1 cellular context compared by ENCODE assay signal in the genomic region with DNA sequence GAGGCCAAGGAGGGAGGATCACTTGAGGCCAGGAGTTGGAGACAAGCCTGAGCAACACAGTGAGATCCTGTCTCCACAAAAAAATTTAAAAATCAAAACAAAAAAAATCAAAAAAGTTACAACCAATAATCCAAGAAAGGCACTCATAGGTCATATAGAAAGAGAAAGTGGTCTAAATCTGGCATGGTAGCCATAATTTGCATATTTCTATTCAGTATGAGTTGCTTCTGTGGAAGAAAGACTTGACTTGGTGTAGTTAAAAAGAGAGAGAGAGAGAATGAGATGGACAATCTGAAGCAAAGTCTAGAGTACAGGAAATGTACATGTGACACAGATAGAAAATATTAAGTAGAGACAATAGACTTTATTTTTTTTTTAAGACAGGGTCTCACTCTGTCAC.
TF ChIP-seq lines count a peak whose summit lies in the region.

No MANE protein-coding gene starts in this region.

TF ChIP-seq in GM12878, 131 proteins besides CTCF, POLR2A, EP300 and RAD21 (continues in another document):
- TF ChIP-seq, protein P1, sequence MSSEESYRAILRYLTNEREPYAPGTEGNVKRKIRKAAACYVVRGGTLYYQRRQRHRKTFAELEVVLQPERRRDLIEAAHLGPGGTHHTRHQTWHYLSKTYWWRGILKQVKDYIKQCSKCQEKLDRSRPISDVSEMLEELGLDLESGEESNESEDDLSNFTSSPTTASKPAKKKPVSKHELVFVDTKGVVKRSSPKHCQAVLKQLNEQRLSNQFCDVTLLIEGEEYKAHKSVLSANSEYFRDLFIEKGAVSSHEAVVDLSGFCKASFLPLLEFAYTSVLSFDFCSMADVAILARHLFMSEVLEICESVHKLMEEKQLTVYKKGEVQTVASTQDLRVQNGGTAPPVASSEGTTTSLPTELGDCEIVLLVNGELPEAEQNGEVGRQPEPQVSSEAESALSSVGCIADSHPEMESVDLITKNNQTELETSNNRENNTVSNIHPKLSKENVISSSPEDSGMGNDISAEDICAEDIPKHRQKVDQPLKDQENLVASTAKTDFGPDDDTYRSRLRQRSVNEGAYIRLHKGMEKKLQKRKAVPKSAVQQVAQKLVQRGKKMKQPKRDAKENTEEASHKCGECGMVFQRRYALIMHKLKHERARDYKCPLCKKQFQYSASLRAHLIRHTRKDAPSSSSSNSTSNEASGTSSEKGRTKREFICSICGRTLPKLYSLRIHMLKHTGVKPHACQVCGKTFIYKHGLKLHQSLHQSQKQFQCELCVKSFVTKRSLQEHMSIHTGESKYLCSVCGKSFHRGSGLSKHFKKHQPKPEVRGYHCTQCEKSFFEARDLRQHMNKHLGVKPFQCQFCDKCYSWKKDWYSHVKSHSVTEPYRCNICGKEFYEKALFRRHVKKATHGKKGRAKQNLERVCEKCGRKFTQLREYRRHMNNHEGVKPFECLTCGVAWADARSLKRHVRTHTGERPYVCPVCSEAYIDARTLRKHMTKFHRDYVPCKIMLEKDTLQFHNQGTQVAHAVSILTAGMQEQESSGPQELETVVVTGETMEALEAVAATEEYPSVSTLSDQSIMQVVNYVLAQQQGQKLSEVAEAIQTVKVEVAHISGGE (CRISPR knock-in tag; IDR thresholded peaks at IDR 0.05) = no peak
- 0 out of 2 replicates have a peak, but pooled peaks have one; percentile 27 for TF ChIP-seq NFIC (IDR thresholded peaks at IDR 0.05; ENCODE audit: low read depth, low read length)
- TF ChIP-seq TBL1XR1 (IDR thresholded peaks at IDR 0.05; ENCODE audit: low read depth, low read length) = no peak
- TF ChIP-seq PAX8 (IDR thresholded peaks at IDR 0.05) = no peak
- no peak for TF ChIP-seq FOXM1 (IDR thresholded peaks at IDR 0.05; ENCODE audit: low read depth, low read length)
- TF ChIP-seq BCL3 (IDR thresholded peaks at IDR 0.05; ENCODE audit: borderline replicate concordance, insufficient read depth, low read depth, low read length, poor library complexity, severe bottlenecking) = no peak
- no peak for TF ChIP-seq SPI1 (IDR thresholded peaks at IDR 0.05; ENCODE audit: borderline replicate concordance, insufficient read depth, low read depth, low read length)
- 0 out of 2 replicates have a peak, but pooled peaks have one; percentile 44 for TF ChIP-seq CBX5 (IDR thresholded peaks at IDR 0.05; ENCODE audit: low read depth)
- TF ChIP-seq BCL11A (IDR thresholded peaks at IDR 0.05; ENCODE audit: low read depth, low read length) = peak; percentile 33; the same call in 1 of the 2 replicates
- TF ChIP-seq SMAD1 (IDR thresholded peaks at IDR 0.05; ENCODE audit: low read depth, partially characterized antibody) = no peak
- TF ChIP-seq SIX5 (IDR thresholded peaks at IDR 0.05; ENCODE audit: low read depth, low read length, severe bottlenecking) = no peak
- no peak for TF ChIP-seq SMC3 (IDR thresholded peaks at IDR 0.05; ENCODE audit: borderline replicate concordance, low read length)
- no peak for TF ChIP-seq USF2 (IDR thresholded peaks at IDR 0.05; ENCODE audit: borderline replicate concordance, low read depth, low read length)
- TF ChIP-seq ZNF207 (IDR thresholded peaks at IDR 0.05; ENCODE audit: borderline replicate concordance) = no peak
- TF ChIP-seq SRF (IDR thresholded peaks at IDR 0.05; ENCODE audit: low read depth in 2 of 2, low read length in 2 of 2) = no peak
- TF ChIP-seq CBFB (IDR thresholded peaks at IDR 0.05; ENCODE audit: low read depth) = no peak
- TF ChIP-seq, protein P2, sequence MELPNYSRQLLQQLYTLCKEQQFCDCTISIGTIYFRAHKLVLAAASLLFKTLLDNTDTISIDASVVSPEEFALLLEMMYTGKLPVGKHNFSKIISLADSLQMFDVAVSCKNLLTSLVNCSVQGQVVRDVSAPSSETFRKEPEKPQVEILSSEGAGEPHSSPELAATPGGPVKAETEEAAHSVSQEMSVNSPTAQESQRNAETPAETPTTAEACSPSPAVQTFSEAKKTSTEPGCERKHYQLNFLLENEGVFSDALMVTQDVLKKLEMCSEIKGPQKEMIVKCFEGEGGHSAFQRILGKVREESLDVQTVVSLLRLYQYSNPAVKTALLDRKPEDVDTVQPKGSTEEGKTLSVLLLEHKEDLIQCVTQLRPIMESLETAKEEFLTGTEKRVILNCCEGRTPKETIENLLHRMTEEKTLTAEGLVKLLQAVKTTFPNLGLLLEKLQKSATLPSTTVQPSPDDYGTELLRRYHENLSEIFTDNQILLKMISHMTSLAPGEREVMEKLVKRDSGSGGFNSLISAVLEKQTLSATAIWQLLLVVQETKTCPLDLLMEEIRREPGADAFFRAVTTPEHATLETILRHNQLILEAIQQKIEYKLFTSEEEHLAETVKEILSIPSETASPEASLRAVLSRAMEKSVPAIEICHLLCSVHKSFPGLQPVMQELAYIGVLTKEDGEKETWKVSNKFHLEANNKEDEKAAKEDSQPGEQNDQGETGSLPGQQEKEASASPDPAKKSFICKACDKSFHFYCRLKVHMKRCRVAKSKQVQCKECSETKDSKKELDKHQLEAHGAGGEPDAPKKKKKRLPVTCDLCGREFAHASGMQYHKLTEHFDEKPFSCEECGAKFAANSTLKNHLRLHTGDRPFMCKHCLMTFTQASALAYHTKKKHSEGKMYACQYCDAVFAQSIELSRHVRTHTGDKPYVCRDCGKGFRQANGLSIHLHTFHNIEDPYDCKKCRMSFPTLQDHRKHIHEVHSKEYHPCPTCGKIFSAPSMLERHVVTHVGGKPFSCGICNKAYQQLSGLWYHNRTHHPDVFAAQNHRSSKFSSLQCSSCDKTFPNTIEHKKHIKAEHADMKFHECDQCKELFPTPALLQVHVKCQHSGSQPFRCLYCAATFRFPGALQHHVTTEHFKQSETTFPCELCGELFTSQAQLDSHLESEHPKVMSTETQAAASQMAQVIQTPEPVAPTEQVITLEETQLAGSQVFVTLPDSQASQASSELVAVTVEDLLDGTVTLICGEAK (IDR thresholded peaks at IDR 0.05; ENCODE audit: borderline replicate concordance) = no peak
- TF ChIP-seq PBX3 (IDR thresholded peaks at IDR 0.05; ENCODE audit: insufficient replicate concordance, low read depth, low read length) = no peak
- TF ChIP-seq POLR2AphosphoS5 (IDR thresholded peaks at IDR 0.05; ENCODE audit: low read length) = no peak
- 0 out of 2 replicates have a peak, but pooled peaks have one; percentile 11 for TF ChIP-seq MTA2 (IDR thresholded peaks at IDR 0.05; ENCODE audit: low read depth)
- no peak for TF ChIP-seq RCOR1 (conservative IDR thresholded peaks at IDR 0.05; ENCODE audit: low read depth, low read length)
- no peak for TF ChIP-seq SMAD5 (IDR thresholded peaks at IDR 0.05; ENCODE audit: low read depth)
- no peak for TF ChIP-seq STAT1 (conservative IDR thresholded peaks at IDR 0.05)
- TF ChIP-seq SUPT20H (IDR thresholded peaks at IDR 0.05; ENCODE audit: borderline replicate concordance, control insufficient read depth, low read depth, low read length) = no peak
- TF ChIP-seq RAD51 (IDR thresholded peaks at IDR 0.05) = no peak
- TF ChIP-seq MAX (IDR thresholded peaks at IDR 0.05; ENCODE audit: low read depth, low read length) = no peak
- TF ChIP-seq ZNF24 (IDR thresholded peaks at IDR 0.05) = no peak
- no peak for TF ChIP-seq TARDBP (IDR thresholded peaks at IDR 0.05; ENCODE audit: borderline replicate concordance)
- no peak for TF ChIP-seq SP1 (IDR thresholded peaks at IDR 0.05; ENCODE audit: low read depth, low read length)
- TF ChIP-seq MEF2B (IDR thresholded peaks at IDR 0.05; ENCODE audit: partially characterized antibody, poor library complexity, severe bottlenecking) = peak; percentile 74
- TF ChIP-seq RUNX3 (IDR thresholded peaks at IDR 0.05; ENCODE audit: low read length) = peak; percentile 70; the same call in 1 of the 2 replicates
- TF ChIP-seq BHLHE40 (IDR thresholded peaks at IDR 0.05; ENCODE audit: borderline replicate concordance in 1 of 2, low read depth in 2 of 2, low read length in 1 of 2) = no peak
- no peak for TF ChIP-seq RBBP5 (conservative IDR thresholded peaks at IDR 0.05)
- TF ChIP-seq POU2F2 (IDR thresholded peaks at IDR 0.05; ENCODE audit: borderline replicate concordance, low read depth, low read length) = peak; percentile 94
- peak; percentile 83 for TF ChIP-seq JUNB (IDR thresholded peaks at IDR 0.05)
- TF ChIP-seq, protein P3, sequence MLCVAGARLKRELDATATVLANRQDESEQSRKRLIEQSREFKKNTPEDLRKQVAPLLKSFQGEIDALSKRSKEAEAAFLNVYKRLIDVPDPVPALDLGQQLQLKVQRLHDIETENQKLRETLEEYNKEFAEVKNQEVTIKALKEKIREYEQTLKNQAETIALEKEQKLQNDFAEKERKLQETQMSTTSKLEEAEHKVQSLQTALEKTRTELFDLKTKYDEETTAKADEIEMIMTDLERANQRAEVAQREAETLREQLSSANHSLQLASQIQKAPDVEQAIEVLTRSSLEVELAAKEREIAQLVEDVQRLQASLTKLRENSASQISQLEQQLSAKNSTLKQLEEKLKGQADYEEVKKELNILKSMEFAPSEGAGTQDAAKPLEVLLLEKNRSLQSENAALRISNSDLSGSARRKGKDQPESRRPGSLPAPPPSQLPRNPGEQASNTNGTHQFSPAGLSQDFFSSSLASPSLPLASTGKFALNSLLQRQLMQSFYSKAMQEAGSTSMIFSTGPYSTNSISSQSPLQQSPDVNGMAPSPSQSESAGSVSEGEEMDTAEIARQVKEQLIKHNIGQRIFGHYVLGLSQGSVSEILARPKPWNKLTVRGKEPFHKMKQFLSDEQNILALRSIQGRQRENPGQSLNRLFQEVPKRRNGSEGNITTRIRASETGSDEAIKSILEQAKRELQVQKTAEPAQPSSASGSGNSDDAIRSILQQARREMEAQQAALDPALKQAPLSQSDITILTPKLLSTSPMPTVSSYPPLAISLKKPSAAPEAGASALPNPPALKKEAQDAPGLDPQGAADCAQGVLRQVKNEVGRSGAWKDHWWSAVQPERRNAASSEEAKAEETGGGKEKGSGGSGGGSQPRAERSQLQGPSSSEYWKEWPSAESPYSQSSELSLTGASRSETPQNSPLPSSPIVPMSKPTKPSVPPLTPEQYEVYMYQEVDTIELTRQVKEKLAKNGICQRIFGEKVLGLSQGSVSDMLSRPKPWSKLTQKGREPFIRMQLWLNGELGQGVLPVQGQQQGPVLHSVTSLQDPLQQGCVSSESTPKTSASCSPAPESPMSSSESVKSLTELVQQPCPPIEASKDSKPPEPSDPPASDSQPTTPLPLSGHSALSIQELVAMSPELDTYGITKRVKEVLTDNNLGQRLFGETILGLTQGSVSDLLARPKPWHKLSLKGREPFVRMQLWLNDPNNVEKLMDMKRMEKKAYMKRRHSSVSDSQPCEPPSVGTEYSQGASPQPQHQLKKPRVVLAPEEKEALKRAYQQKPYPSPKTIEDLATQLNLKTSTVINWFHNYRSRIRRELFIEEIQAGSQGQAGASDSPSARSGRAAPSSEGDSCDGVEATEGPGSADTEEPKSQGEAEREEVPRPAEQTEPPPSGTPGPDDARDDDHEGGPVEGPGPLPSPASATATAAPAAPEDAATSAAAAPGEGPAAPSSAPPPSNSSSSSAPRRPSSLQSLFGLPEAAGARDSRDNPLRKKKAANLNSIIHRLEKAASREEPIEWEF (IDR thresholded peaks at IDR 0.05; ENCODE audit: insufficient replicate concordance, low read depth, low read length) = no peak
- TF ChIP-seq FOXK2 (IDR thresholded peaks at IDR 0.05) = no peak
- no peak for TF ChIP-seq ZNF592 (IDR thresholded peaks at IDR 0.05)
- 0 out of 2 replicates have a peak, but pooled peaks have one; percentile 20 for TF ChIP-seq CREM (IDR thresholded peaks at IDR 0.05; ENCODE audit: low read depth)
